In the genomic region with DNA sequence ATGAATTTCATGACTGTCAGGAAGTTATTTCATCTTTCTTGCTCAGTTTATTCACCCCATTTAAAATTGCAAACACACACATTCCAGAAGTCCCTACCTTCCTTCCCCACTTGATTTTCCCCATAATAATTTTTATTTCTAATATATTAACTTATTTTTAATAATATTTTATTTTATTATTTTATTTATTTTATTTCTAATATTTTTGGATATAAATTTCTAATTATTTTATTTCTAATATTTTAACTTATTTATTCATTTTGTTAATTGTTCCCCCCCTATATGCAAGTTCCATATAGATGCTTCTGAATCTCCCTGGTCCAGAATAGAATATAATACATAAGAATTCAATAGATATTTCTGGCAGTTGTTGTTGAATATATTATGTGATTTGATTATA, we compare ENCODE assay signal across 25 cellular contexts.
"Had no signal": no experiment of that assay in that cellular context is flagged by ENCODE, and none has a peak within 500 bp of the region (broad histone marks: within the 10 kb centered on the region; RNA-seq: fewer than 3 reads in every experiment).

No MANE protein-coding gene starts in this region.

- H3K36me3 ChIP-seq: ascending aorta, breast epithelium, esophagus muscularis mucosa, gastroesophageal sphincter had no signal

- H3K4me1 ChIP-seq: ascending aorta, breast epithelium, esophagus muscularis mucosa, foreskin keratinocyte had no signal

- H3K4me3 ChIP-seq: ascending aorta, breast epithelium, coronary artery, dorsolateral prefrontal cortex, esophagus muscularis mucosa, gastroesophageal sphincter had no signal

- DNase-seq: activated CD4-positive, alpha-beta memory T cell treated with anti-CD3 and anti-CD28 coated beads, Interleukin-2, amount 10 ng/mL, durations not matched to agents 7 days and 5 days; activated CD4-positive, alpha-beta T cell treated with anti-CD3 and anti-CD28 coated beads for 1 hour; activated CD4-positive, alpha-beta T cell treated with anti-CD3 and anti-CD28 coated beads for 4 hours; activated CD4-positive, alpha-beta T cell treated with anti-CD3 and anti-CD28 coated beads, Interleukin-2, amount 10 ng/mL, durations not matched to agents 7 days and 5 days; activated CD4-positive, alpha-beta T cell treated with anti-CD3 and anti-CD28 coated beads, Interleukin-2, amount 50 U/mL, for 4 hours; activated CD8-positive, alpha-beta memory T cell treated with anti-CD3 and anti-CD28 coated beads, Interleukin-2, amount 50 U/mL, for 48 hours; activated gamma-delta T cell; activated naive CD4-positive, alpha-beta T cell; activated naive CD4-positive, alpha-beta T cell treated with anti-CD3 and anti-CD28 coated beads, Interleukin-2, amount 10 ng/mL, durations not matched to agents 7 days and 5 days; activated naive CD8-positive, alpha-beta T cell treated with anti-CD3 and anti-CD28 coated beads, Interleukin-2, amount 10 ng/mL, durations not matched to agents 7 days and 5 days; activated T-cell treated with anti-CD3 and anti-CD28 coated beads for 4 hours; activated T-cell treated with anti-CD3 and anti-CD28 coated beads, Interleukin-2, amount 50 U/mL, for 24 hours; activated T-cell treated with anti-CD3 and anti-CD28 coated beads, Interleukin-2, amount 50 U/mL, for 72 hours; dorsolateral prefrontal cortex; effector memory CD4-positive, alpha-beta T cell; endodermal cell; erythroblast; foreskin keratinocyte; T-helper 2 cell had no signal

- H3K27me3 ChIP-seq: ascending aorta, breast epithelium, esophagus muscularis mucosa, foreskin keratinocyte, gastroesophageal sphincter had no signal

- H3K27ac ChIP-seq: ascending aorta, breast epithelium, coronary artery, dorsolateral prefrontal cortex, esophagus muscularis mucosa, foreskin keratinocyte, gastroesophageal sphincter had no signal

- ATAC-seq: activated naive CD4-positive, alpha-beta T cell treated with anti-CD3 and anti-CD28 coated beads, Interleukin-2, amount 50 U/mL, for 72 hours; activated T-cell treated with anti-CD3 and anti-CD28 coated beads, Interleukin-2, amount 50 U/mL, for 72 hours; foreskin keratinocyte; gastroesophageal sphincter had no signal

- H3K9me3 ChIP-seq: ascending aorta, breast epithelium, esophagus muscularis mucosa, gastroesophageal sphincter had no signal
